In the genomic region with DNA sequence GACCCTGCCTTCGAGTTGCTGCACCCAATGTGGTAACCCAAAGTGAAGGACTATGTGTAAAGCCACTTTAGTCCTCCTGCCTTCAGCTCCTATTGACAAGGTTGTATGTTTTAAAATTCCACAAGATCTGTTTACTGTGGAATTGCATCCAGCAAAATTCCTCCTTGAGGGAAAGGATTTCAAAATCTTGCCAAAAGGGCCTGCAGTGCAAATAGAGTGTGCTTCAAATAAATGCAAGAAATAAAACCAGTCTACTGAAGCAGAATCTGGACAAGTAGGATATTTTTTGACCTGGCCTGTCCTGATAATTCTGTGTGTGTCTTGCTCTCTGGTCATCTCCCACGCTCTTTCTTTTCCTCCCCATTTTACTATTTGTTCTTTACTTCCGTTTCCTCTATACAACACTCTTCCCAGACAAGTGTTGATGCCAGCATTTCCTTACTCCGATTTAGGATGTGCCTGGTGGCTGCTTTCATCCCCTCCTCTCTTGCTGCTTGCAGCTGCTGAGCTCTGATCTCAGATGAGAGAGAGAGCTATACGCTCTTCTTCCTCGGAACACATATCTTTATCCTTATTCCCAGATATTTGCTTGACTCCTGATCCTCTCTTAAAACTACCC, we compare ENCODE assay signal across 2 cellular contexts.
TF ChIP-seq lines count a peak whose summit lies in the region.

No MANE protein-coding gene starts in this region.

TF ChIP-seq in liver, 16 proteins besides CTCF, POLR2A, EP300 and RAD21 (continued from another document):
- TF ChIP-seq, protein P1, sequence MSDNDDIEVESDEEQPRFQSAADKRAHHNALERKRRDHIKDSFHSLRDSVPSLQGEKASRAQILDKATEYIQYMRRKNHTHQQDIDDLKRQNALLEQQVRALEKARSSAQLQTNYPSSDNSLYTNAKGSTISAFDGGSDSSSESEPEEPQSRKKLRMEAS (IDR thresholded peaks at IDR 0.05), result no peak
- TF ChIP-seq EGR1 (IDR thresholded peaks at IDR 0.05; ENCODE audit: low read depth in 2 of 2) (no peak), FOXA1 (IDR thresholded peaks at IDR 0.05) (no peak), FOXA2 (IDR thresholded peaks at IDR 0.05) (no peak)
- TF ChIP-seq, protein P2, sequence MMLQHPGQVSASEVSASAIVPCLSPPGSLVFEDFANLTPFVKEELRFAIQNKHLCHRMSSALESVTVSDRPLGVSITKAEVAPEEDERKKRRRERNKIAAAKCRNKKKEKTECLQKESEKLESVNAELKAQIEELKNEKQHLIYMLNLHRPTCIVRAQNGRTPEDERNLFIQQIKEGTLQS (IDR thresholded peaks at IDR 0.05), result no peak
TF ChIP-seq in liver: peak in this region for 2.

TF ChIP-seq in HepG2, 621 proteins besides CTCF, POLR2A, EP300 and RAD21 (continued from another document):
- TF ChIP-seq TBX2 (CRISPR knock-in tag; IDR thresholded peaks at IDR 0.05; ENCODE audit: borderline replicate concordance), result no peak
- TF ChIP-seq RFXAP (CRISPR knock-in tag; IDR thresholded peaks at IDR 0.05; ENCODE audit: borderline replicate concordance), result no peak
- TF ChIP-seq CEBPG (CRISPR knock-in tag; IDR thresholded peaks at IDR 0.05), result no peak
- no peak for TF ChIP-seq DMAP1 (CRISPR knock-in tag; IDR thresholded peaks at IDR 0.05)
- TF ChIP-seq AGO2 (optimal IDR thresholded peaks at IDR 0.05; ENCODE audit: low read depth, low read length), result no peak
- no peak for TF ChIP-seq KDM6A (CRISPR knock-in tag; IDR thresholded peaks at IDR 0.05; ENCODE audit: low read depth)
- no peak for TF ChIP-seq ZNF839 (CRISPR knock-in tag; IDR thresholded peaks at IDR 0.05; ENCODE audit: borderline replicate concordance)
- TF ChIP-seq, protein P3, sequence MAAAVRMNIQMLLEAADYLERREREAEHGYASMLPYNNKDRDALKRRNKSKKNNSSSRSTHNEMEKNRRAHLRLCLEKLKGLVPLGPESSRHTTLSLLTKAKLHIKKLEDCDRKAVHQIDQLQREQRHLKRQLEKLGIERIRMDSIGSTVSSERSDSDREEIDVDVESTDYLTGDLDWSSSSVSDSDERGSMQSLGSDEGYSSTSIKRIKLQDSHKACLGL (CRISPR knock-in tag; IDR thresholded peaks at IDR 0.05), result no peak
- TF ChIP-seq, protein P4, sequence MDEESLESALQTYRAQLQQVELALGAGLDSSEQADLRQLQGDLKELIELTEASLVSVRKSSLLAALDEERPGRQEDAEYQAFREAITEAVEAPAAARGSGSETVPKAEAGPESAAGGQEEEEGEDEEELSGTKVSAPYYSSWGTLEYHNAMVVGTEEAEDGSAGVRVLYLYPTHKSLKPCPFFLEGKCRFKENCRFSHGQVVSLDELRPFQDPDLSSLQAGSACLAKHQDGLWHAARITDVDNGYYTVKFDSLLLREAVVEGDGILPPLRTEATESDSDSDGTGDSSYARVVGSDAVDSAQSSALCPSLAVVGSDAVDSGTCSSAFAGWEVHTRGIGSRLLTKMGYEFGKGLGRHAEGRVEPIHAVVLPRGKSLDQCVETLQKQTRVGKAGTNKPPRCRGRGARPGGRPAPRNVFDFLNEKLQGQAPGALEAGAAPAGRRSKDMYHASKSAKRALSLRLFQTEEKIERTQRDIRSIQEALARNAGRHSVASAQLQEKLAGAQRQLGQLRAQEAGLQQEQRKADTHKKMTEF (CRISPR knock-in tag; IDR thresholded peaks at IDR 0.05), result no peak
- no peak for TF ChIP-seq TOPORS (CRISPR knock-in tag; IDR thresholded peaks at IDR 0.05)
- no peak for TF ChIP-seq JDP2 (CRISPR knock-in tag; IDR thresholded peaks at IDR 0.05; ENCODE audit: borderline replicate concordance)
- no peak for TF ChIP-seq FOXC1 (CRISPR knock-in tag; IDR thresholded peaks at IDR 0.05; ENCODE audit: borderline replicate concordance)
- no peak for TF ChIP-seq ZNF207 (IDR thresholded peaks at IDR 0.05; ENCODE audit: borderline replicate concordance)
- TF ChIP-seq ZNF773 (CRISPR knock-in tag; IDR thresholded peaks at IDR 0.05; ENCODE audit: borderline replicate concordance), result no peak
- TF ChIP-seq, protein P5, sequence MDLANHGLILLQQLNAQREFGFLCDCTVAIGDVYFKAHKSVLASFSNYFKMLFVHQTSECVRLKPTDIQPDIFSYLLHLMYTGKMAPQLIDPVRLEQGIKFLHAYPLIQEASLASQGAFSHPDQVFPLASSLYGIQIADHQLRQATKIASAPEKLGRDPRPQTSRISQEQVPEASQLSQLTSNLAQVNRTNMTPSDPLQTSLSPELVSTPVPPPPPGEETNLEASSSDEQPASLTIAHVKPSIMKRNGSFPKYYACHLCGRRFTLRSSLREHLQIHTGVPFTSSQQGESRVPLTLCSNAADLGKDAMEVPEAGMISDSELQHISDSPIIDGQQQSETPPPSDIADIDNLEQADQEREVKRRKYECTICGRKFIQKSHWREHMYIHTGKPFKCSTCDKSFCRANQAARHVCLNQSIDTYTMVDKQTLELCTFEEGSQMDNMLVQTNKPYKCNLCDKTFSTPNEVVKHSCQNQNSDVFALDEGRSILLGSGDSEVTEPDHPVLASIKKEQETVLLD (CRISPR knock-in tag; IDR thresholded peaks at IDR 0.05; ENCODE audit: low read depth), result no peak
- TF ChIP-seq ARHGAP35 (CRISPR knock-in tag; IDR thresholded peaks at IDR 0.05; ENCODE audit: borderline replicate concordance), result no peak
- TF ChIP-seq, protein P6, sequence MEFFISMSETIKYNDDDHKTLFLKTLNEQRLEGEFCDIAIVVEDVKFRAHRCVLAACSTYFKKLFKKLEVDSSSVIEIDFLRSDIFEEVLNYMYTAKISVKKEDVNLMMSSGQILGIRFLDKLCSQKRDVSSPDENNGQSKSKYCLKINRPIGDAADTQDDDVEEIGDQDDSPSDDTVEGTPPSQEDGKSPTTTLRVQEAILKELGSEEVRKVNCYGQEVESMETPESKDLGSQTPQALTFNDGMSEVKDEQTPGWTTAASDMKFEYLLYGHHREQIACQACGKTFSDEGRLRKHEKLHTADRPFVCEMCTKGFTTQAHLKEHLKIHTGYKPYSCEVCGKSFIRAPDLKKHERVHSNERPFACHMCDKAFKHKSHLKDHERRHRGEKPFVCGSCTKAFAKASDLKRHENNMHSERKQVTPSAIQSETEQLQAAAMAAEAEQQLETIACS (CRISPR knock-in tag; IDR thresholded peaks at IDR 0.05), result no peak
